In genomic region chr2:33126552-33126951, GRCh38 we compare ENCODE assay signal across 26 cellular contexts.
DNase-seq lines count a peak whose midpoint lies in the region; ATAC-seq and TF ChIP-seq lines count a peak whose summit lies in the region.
"Had no signal": no experiment of that assay in that cellular context is flagged by ENCODE, and none has a peak within 500 bp of the region (broad histone marks: within the 10 kb centered on the region; RNA-seq: fewer than 3 reads in every experiment).

No MANE protein-coding gene starts in this region.

- H3K9me3 ChIP-seq in cardiac muscle cell (ENCODE audit: low read depth) (no peaks in the 10 kb centered on the region), SU-DHL-6 (ENCODE audit: insufficient read depth, low read length) (no peaks in the 10 kb centered on the region), neuronal stem cell (replicated peaks in 1 of 2; ENCODE audit: control insufficient read depth in 2 of 2, insufficient read depth in 1 of 2, low read depth in 1 of 2, low read length in 2 of 2) (no peaks in the 10 kb centered on the region)
- H3K9me3 ChIP-seq: esophagus muscularis mucosa, right atrium auricular region, SJSA1, thyroid gland had no signal

- H3K14ac ChIP-seq in neuronal stem cell (ENCODE audit: low read length), result no peak overlapping the region

- DNase-seq in cardiac muscle cell (ENCODE audit: low read depth in 1 of 2, low spot score in 1 of 2) (no peak), cardiac septum (ENCODE audit: low spot score) (no peak), fibroblast of pulmonary artery (ENCODE audit: low read depth) (no peak), HT-29 (ENCODE audit: low spot score) (no peak), neuronal stem cell (ENCODE audit: low spot score) (no peak)
- DNase-seq in stimulated activated naive CD8-positive, alpha-beta T cell treated with anti-CD3 and anti-CD28 coated beads, Interleukin-15, Interleukin-2, amounts not matched to agents 100 U/mL and 50 U/mL, for 24 hours, result no peak
- DNase-seq: activated CD4-positive, alpha-beta T cell treated with anti-CD3 and anti-CD28 coated beads, Interleukin-2, amount 10 ng/mL, durations not matched to agents 24 days and 14 days; activated naive CD4-positive, alpha-beta T cell treated with anti-CD3 and anti-CD28 coated beads, Interleukin-2, amount 10 ng/mL, durations not matched to agents 7 days and 5 days; anterior cingulate cortex; CD4-positive, CD25-positive, alpha-beta regulatory T cell; DMS53; effector memory CD4-positive, alpha-beta T cell; GF-D8; NCI-H1436; NCI-H510A; NK-92 treated with Interleukin-12 subunit alpha and Interleukin-12 subunit beta, amount 100 ng/mL, for 24 hours; occipital lobe; stimulated activated CD4-positive, alpha-beta T cell treated with anti-CD3 and anti-CD28 coated beads, Interleukin-12 subunit alpha, Interleukin-12 subunit beta, amount 100 ng/mL, for 4 hours; stimulated activated CD4-positive, alpha-beta T cell treated with anti-CD3 and anti-CD28 coated beads, Interleukin-4, amount 100 ng/mL, for 4 hours; T-helper 2 cell; thyroid gland had no signal

- no peak overlapping the region for H2BK5ac ChIP-seq in neuronal stem cell (ENCODE audit: low read length)

- no peak overlapping the region for H2BK15ac ChIP-seq in neuronal stem cell (ENCODE audit: low read length)

- H3K4me2 ChIP-seq in SU-DHL-6 (ENCODE audit: low read depth, low read length, poor library complexity, severe bottlenecking) (no peak overlapping the region), neuronal stem cell (ENCODE audit: insufficient read depth, low read length, poor library complexity, severe bottlenecking) (no peak overlapping the region)

- no peak overlapping the region for H3K4me3 ChIP-seq in cardiac muscle cell
- H3K4me3 ChIP-seq in SU-DHL-6 (ENCODE audit: insufficient read depth, low read length, poor library complexity, severe bottlenecking), result no peak overlapping the region
- H3K4me3 ChIP-seq in fibroblast of pulmonary artery (replicated peaks; ENCODE audit: low read depth, low read length), result no peak overlapping the region
- no peak overlapping the region for H3K4me3 ChIP-seq in neuronal stem cell (ENCODE audit: low read length in 2 of 2)
- H3K4me3 ChIP-seq: esophagus muscularis mucosa, right atrium auricular region, SJSA1, thyroid gland had no signal

- no peaks in the 10 kb centered on the region for H3K79me1 ChIP-seq in neuronal stem cell (ENCODE audit: low read depth, low read length)

- H3K9me2 ChIP-seq in SU-DHL-6 (replicated peaks; ENCODE audit: insufficient read depth, low read length), result no peaks in the 10 kb centered on the region

- H2AFZ ChIP-seq in SU-DHL-6 (ENCODE audit: low read depth, low read length, severe bottlenecking) (no peak overlapping the region), neuronal stem cell (ENCODE audit: low read length) (no peak overlapping the region)

- H3K27ac ChIP-seq in cardiac muscle cell (no peak overlapping the region), SU-DHL-6 (ENCODE audit: low read depth, low read length) (peak overlapping the region; percentile 21; the same call in 1 of the 2 replicates), neuronal stem cell (replicated peaks; ENCODE audit: low read length) (no peak overlapping the region)
- H3K27ac ChIP-seq: esophagus muscularis mucosa, SJSA1, thyroid gland had no signal

- peaks cover 5% of the 10 kb centered on the region for H3K36me3 ChIP-seq in cardiac muscle cell
- peaks cover 37% of the 10 kb centered on the region for H3K36me3 ChIP-seq in SU-DHL-6 (ENCODE audit: low read length)
- H3K36me3 ChIP-seq in neuronal stem cell (replicated peaks in 1 of 2; ENCODE audit: control insufficient read depth in 2 of 2, insufficient read depth in 2 of 2, low read length in 2 of 2), result no peaks in the 10 kb centered on the region
- H3K36me3 ChIP-seq: esophagus muscularis mucosa, right atrium auricular region, SJSA1, thyroid gland had no signal

- peak; percentile 17 for TF ChIP-seq CTCF in cardiac muscle cell (IDR thresholded peaks at IDR 0.05; ENCODE audit: low read depth, low read length)
- no peak for TF ChIP-seq CTCF in SU-DHL-6 (IDR thresholded peaks at IDR 0.05; ENCODE audit: insufficient read depth, low read length, poor library complexity, severe bottlenecking)
- peak; percentile 15 for TF ChIP-seq CTCF in fibroblast of pulmonary artery (IDR thresholded peaks at IDR 0.05; ENCODE audit: low read length, missing control alignments)

- intact Hi-C loops in cardiac septum (cut with DNase I), result no loop called here

- H3K79me2 ChIP-seq in SU-DHL-6 (ENCODE audit: insufficient read depth, low read length), result peaks cover 57% of the 10 kb centered on the region

- H4K8ac ChIP-seq in neuronal stem cell (ENCODE audit: low read depth, low read length), result no peak overlapping the region

- peaks cover 5% of the 10 kb centered on the region; the same call in 1 of the 2 replicates for H3F3A ChIP-seq in SU-DHL-6 (ENCODE audit: insufficient read depth)

- WGBS in neuronal stem cell (ENCODE audit: extremely low coverage in 2 of 2, insufficient read length in 2 of 2, insufficient replicate concordance in 1 of 2), 2 donors, result no CpG with 5 or more reads among the region's 1 CpG

- ATAC-seq in GM18858 (IDR thresholded peaks at IDR 0.05; ENCODE audit: unreplicated experiment), result no peak
- ATAC-seq in stimulated activated naive CD8-positive, alpha-beta T cell treated with anti-CD3 and anti-CD28 coated beads, Interleukin-15, Interleukin-2, amounts not matched to agents 100 U/mL and 50 U/mL, for 24 hours, result no peak

- no peak overlapping the region for H3K4ac ChIP-seq in neuronal stem cell (ENCODE audit: low read length)

- H3K4me1 ChIP-seq in cardiac muscle cell (ENCODE audit: low read depth) (peaks cover 8% of the 10 kb centered on the region), neuronal stem cell (ENCODE audit: control insufficient read depth in 2 of 2, insufficient read depth in 1 of 2, low read depth in 1 of 2, low read length in 2 of 2) (no peaks in the 10 kb centered on the region)
- H3K4me1 ChIP-seq: thyroid gland had no signal

- H2AK5ac ChIP-seq in neuronal stem cell (ENCODE audit: low read depth, low read length), result no peak overlapping the region

- H3K27me3 ChIP-seq in cardiac muscle cell (no peaks in the 10 kb centered on the region), SU-DHL-6 (ENCODE audit: low read length) (no peaks in the 10 kb centered on the region), neuronal stem cell (ENCODE audit: control insufficient read depth in 3 of 3, insufficient read depth in 3 of 3, low read depth in 1 of 3, low read length in 3 of 3) (no peaks in the 10 kb centered on the region)
- H3K27me3 ChIP-seq: esophagus muscularis mucosa, right atrium auricular region, SJSA1, thyroid gland had no signal

- H4K20me1 ChIP-seq in SU-DHL-6 (ENCODE audit: low read depth, low read length), result no peaks in the 10 kb centered on the region

- no peak overlapping the region for H3K18ac ChIP-seq in neuronal stem cell (ENCODE audit: low read length)

- H3K23ac ChIP-seq in neuronal stem cell (ENCODE audit: low read depth, low read length, poor library complexity), result no peak overlapping the region

- H2BK120ac ChIP-seq in neuronal stem cell (ENCODE audit: low read depth, low read length), result no peak overlapping the region

- H2BK12ac ChIP-seq in neuronal stem cell (ENCODE audit: low read length), result no peak overlapping the region

- H3K9ac ChIP-seq in SU-DHL-6 (ENCODE audit: low read length) (no peak overlapping the region), neuronal stem cell (ENCODE audit: low read depth, low read length, poor library complexity) (no peak overlapping the region)

- no peak overlapping the region for H4K91ac ChIP-seq in neuronal stem cell (ENCODE audit: low read depth, low read length, poor library complexity)
